35 cellular contexts compared by ENCODE assay signal in the genomic region with DNA sequence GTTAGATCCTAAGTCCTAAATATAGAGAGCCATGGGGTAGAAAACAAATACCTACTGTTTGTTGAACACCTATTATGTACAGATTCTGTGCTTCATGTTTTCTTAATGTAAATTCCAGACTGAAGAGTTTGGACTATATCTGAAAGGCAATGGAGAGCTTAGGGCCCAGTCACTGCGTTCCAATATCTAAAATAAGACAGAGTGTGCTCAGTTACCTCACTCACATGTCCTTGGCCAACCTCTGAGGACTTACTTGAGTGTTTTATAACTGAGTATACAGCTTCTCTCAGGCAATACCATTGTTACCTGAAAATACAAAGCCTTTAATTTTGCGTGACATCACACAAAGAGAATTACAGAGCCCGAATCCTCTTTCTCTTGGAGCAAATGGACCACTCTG. TPM values are rescaled to one million over a fixed set of nuclear protein-coding genes. Genes with fewer than 3 reads are reported as not detected.
"Had no signal": no experiment of that assay in that cellular context is flagged by ENCODE, and none has a peak within 500 bp of the region (broad histone marks: within the 10 kb centered on the region; RNA-seq: fewer than 3 reads in every experiment).

No MANE protein-coding gene starts in this region.

- H3K27ac ChIP-seq: brain microvascular endothelial cell, esophagus muscularis mucosa, foreskin keratinocyte, gastrocnemius medialis had no signal

- H3K9me3 Mint-ChIP-seq: activated CD4-positive, alpha-beta memory T cell treated with anti-CD3 and anti-CD28 coated beads for 36 hours; activated CD4-positive, alpha-beta T cell treated with anti-CD3 and anti-CD28 coated beads, Interleukin-2, amount 10 ng/mL, durations not matched to agents 24 days and 14 days; activated naive CD4-positive, alpha-beta T cell treated with anti-CD3 and anti-CD28 coated beads for 36 hours; activated naive CD4-positive, alpha-beta T cell treated with anti-CD3 and anti-CD28 coated beads, Interleukin-2, amount 50 U/mL, for 24 hours; activated naive CD8-positive, alpha-beta T cell treated with anti-CD3 and anti-CD28 coated beads for 36 hours; activated naive CD8-positive, alpha-beta T cell treated with anti-CD3 and anti-CD28 coated beads, Interleukin-2, amount 50 U/mL, for 24 hours; activated T-helper 1 cell treated with anti-CD3 and anti-CD28 coated beads, Interleukin-12 subunit alpha, Interleukin-12 subunit beta, Interleukin-2, Interleukin-4 antibody, amounts not matched to agents 30 ng/mL and 10 ng/mL and 1 ng/mL, durations not matched to agents 14 hours and 24 hours and 36 hours; activated T-helper 2 cell treated with anti-CD3 and anti-CD28 coated beads, Interferon-gamma antibody, Interleukin-2, Interleukin-4, amounts not matched to agents 10 μg/mL and 5 μg/mL and 100 μg/mL, durations not matched to agents 14 hours and 24 hours and 36 hours; effector memory CD8-positive, alpha-beta T cell had no signal

- H3K4me1 Mint-ChIP-seq: activated CD4-positive, alpha-beta T cell treated with anti-CD3 and anti-CD28 coated beads for 36 hours; activated CD4-positive, alpha-beta T cell treated with anti-CD3 and anti-CD28 coated beads, Interleukin-2, amount 10 ng/mL, durations not matched to agents 24 days and 14 days; activated CD8-positive, alpha-beta memory T cell treated with anti-CD3 and anti-CD28 coated beads, Interleukin-2, amount 10 ng/mL, durations not matched to agents 7 days and 5 days; activated naive CD4-positive, alpha-beta T cell treated with anti-CD3 and anti-CD28 coated beads, Interleukin-2, amount 50 U/mL, for 24 hours; activated naive CD8-positive, alpha-beta T cell treated with anti-CD3 and anti-CD28 coated beads for 36 hours; activated naive CD8-positive, alpha-beta T cell treated with anti-CD3 and anti-CD28 coated beads, Interleukin-2, amount 50 U/mL, for 24 hours; T-helper 17 cell had no signal

- H3K27me3 ChIP-seq: brain microvascular endothelial cell, esophagus muscularis mucosa, foreskin keratinocyte, gastrocnemius medialis had no signal

- H3K36me3 ChIP-seq: adrenal gland, brain microvascular endothelial cell, esophagus muscularis mucosa, gastrocnemius medialis had no signal

- H3K27me3 Mint-ChIP-seq: activated CD4-positive, alpha-beta memory T cell treated with anti-CD3 and anti-CD28 coated beads for 36 hours; activated CD4-positive, alpha-beta T cell treated with anti-CD3 and anti-CD28 coated beads for 36 hours; activated CD4-positive, alpha-beta T cell treated with anti-CD3 and anti-CD28 coated beads, Interleukin-2, amount 10 ng/mL, durations not matched to agents 24 days and 14 days; activated CD8-positive, alpha-beta memory T cell treated with anti-CD3 and anti-CD28 coated beads, Interleukin-2, amount 10 ng/mL, durations not matched to agents 7 days and 5 days; activated naive CD4-positive, alpha-beta T cell treated with anti-CD3 and anti-CD28 coated beads, Interleukin-2, amount 50 U/mL, for 24 hours; activated naive CD8-positive, alpha-beta T cell treated with anti-CD3 and anti-CD28 coated beads for 36 hours; activated naive CD8-positive, alpha-beta T cell treated with anti-CD3 and anti-CD28 coated beads, Interleukin-2, amount 50 U/mL, for 24 hours; effector memory CD8-positive, alpha-beta T cell; T-helper 17 cell had no signal

- ATAC-seq: activated CD4-positive, alpha-beta T cell treated with anti-CD3 and anti-CD28 coated beads for 36 hours; activated CD8-positive, alpha-beta memory T cell treated with anti-CD3 and anti-CD28 coated beads, Interleukin-2, amount 10 ng/mL, durations not matched to agents 7 days and 5 days; activated CD8-positive, alpha-beta T cell treated with anti-CD3 and anti-CD28 coated beads, Interleukin-2, amount 10 ng/mL, durations not matched to agents 7 days and 5 days; activated naive CD8-positive, alpha-beta T cell treated with anti-CD3 and anti-CD28 coated beads, Interleukin-2, amount 50 U/mL, for 24 hours; effector memory CD8-positive, alpha-beta T cell; foreskin keratinocyte; T-helper 17 cell had no signal

- H3K9me3 ChIP-seq: adrenal gland, esophagus muscularis mucosa, gastrocnemius medialis had no signal

- H3K4me1 ChIP-seq: esophagus muscularis mucosa, foreskin keratinocyte, gastrocnemius medialis had no signal

- H3K4me3 Mint-ChIP-seq: activated CD4-positive, alpha-beta memory T cell treated with anti-CD3 and anti-CD28 coated beads for 36 hours; activated CD4-positive, alpha-beta T cell treated with anti-CD3 and anti-CD28 coated beads for 36 hours; activated CD4-positive, alpha-beta T cell treated with anti-CD3 and anti-CD28 coated beads, Interleukin-2, amount 10 ng/mL, durations not matched to agents 24 days and 14 days; activated CD8-positive, alpha-beta memory T cell treated with anti-CD3 and anti-CD28 coated beads, Interleukin-2, amount 10 ng/mL, durations not matched to agents 7 days and 5 days; activated CD8-positive, alpha-beta T cell treated with anti-CD3 and anti-CD28 coated beads, Interleukin-2, amount 10 ng/mL, durations not matched to agents 7 days and 5 days; activated naive CD4-positive, alpha-beta T cell treated with anti-CD3 and anti-CD28 coated beads for 36 hours; activated naive CD4-positive, alpha-beta T cell treated with anti-CD3 and anti-CD28 coated beads, Interleukin-2, amount 50 U/mL, for 24 hours; activated naive CD8-positive, alpha-beta T cell treated with anti-CD3 and anti-CD28 coated beads for 36 hours; activated naive CD8-positive, alpha-beta T cell treated with anti-CD3 and anti-CD28 coated beads, Interleukin-2, amount 50 U/mL, for 24 hours; activated T-helper 1 cell treated with anti-CD3 and anti-CD28 coated beads, Interleukin-12 subunit alpha, Interleukin-12 subunit beta, Interleukin-2, Interleukin-4 antibody, amounts not matched to agents 30 ng/mL and 10 ng/mL and 1 ng/mL, durations not matched to agents 14 hours and 24 hours and 36 hours; effector memory CD8-positive, alpha-beta T cell; T-helper 17 cell had no signal

- DNase-seq: activated CD4-positive, alpha-beta memory T cell treated with anti-CD3 and anti-CD28 coated beads for 36 hours; activated CD4-positive, alpha-beta T cell treated with anti-CD3 and anti-CD28 coated beads for 36 hours; activated CD4-positive, alpha-beta T cell treated with anti-CD3 and anti-CD28 coated beads, Interleukin-2, amount 10 ng/mL, durations not matched to agents 24 days and 14 days; activated CD4-positive, CD25-positive, alpha-beta regulatory T cell; activated CD4-positive, CD25-positive, alpha-beta regulatory T cell treated with anti-CD3 and anti-CD28 coated beads, Interleukin-2, amount 50 U/mL, for 72 hours; activated CD8-positive, alpha-beta memory T cell treated with anti-CD3 and anti-CD28 coated beads, Interleukin-2, amount 10 ng/mL, durations not matched to agents 7 days and 5 days; activated CD8-positive, alpha-beta memory T cell treated with anti-CD3 and anti-CD28 coated beads, Interleukin-2, amount 50 U/mL, for 4 hours; activated CD8-positive, alpha-beta T cell treated with anti-CD3 and anti-CD28 coated beads, Interleukin-2, amount 10 ng/mL, durations not matched to agents 7 days and 5 days; activated effector memory CD4-positive, alpha-beta T cell treated with anti-CD3 and anti-CD28 coated beads, Interleukin-2, amount 50 U/mL, for 16 hours; activated naive CD4-positive, alpha-beta T cell treated with anti-CD3 and anti-CD28 coated beads for 36 hours; activated naive CD8-positive, alpha-beta T cell treated with anti-CD3 and anti-CD28 coated beads for 36 hours; activated naive CD8-positive, alpha-beta T cell treated with anti-CD3 and anti-CD28 coated beads, Interleukin-2, amount 50 U/mL, for 24 hours; activated T-cell treated with anti-CD3 and anti-CD28 coated beads, Interleukin-2, amount 50 U/mL, for 1 hour; activated T-cell treated with anti-CD3 and anti-CD28 coated beads, Interleukin-2, amount 50 U/mL, for 48 hours; amygdala; aorta; brain microvascular endothelial cell; caudate nucleus; cortex of kidney; dermis blood vessel endothelial cell; effector CD4-positive, alpha-beta T cell; effector memory CD8-positive, alpha-beta T cell; erythroblast; foreskin keratinocyte; gastrocnemius medialis; glutamatergic neuron; T-helper 1 cell; T-helper 17 cell had no signal

- H3K4me3 ChIP-seq: adrenal gland, esophagus muscularis mucosa, gastrocnemius medialis had no signal

- H3K36me3 Mint-ChIP-seq: activated CD4-positive, alpha-beta memory T cell treated with anti-CD3 and anti-CD28 coated beads for 36 hours; activated CD8-positive, alpha-beta memory T cell treated with anti-CD3 and anti-CD28 coated beads, Interleukin-2, amount 10 ng/mL, durations not matched to agents 7 days and 5 days; activated naive CD4-positive, alpha-beta T cell treated with anti-CD3 and anti-CD28 coated beads, Interleukin-2, amount 50 U/mL, for 24 hours; activated naive CD8-positive, alpha-beta T cell treated with anti-CD3 and anti-CD28 coated beads for 36 hours had no signal

- H3K27ac Mint-ChIP-seq: activated CD4-positive, alpha-beta memory T cell treated with anti-CD3 and anti-CD28 coated beads for 36 hours; activated CD4-positive, alpha-beta T cell treated with anti-CD3 and anti-CD28 coated beads for 36 hours; activated CD4-positive, alpha-beta T cell treated with anti-CD3 and anti-CD28 coated beads, Interleukin-2, amount 10 ng/mL, durations not matched to agents 24 days and 14 days; activated CD8-positive, alpha-beta memory T cell treated with anti-CD3 and anti-CD28 coated beads, Interleukin-2, amount 10 ng/mL, durations not matched to agents 7 days and 5 days; activated CD8-positive, alpha-beta T cell treated with anti-CD3 and anti-CD28 coated beads, Interleukin-2, amount 10 ng/mL, durations not matched to agents 7 days and 5 days; activated naive CD4-positive, alpha-beta T cell treated with anti-CD3 and anti-CD28 coated beads for 36 hours; activated naive CD4-positive, alpha-beta T cell treated with anti-CD3 and anti-CD28 coated beads, Interleukin-2, amount 50 U/mL, for 24 hours; activated naive CD8-positive, alpha-beta T cell treated with anti-CD3 and anti-CD28 coated beads for 36 hours; activated naive CD8-positive, alpha-beta T cell treated with anti-CD3 and anti-CD28 coated beads, Interleukin-2, amount 50 U/mL, for 24 hours; activated T-helper 1 cell treated with anti-CD3 and anti-CD28 coated beads, Interleukin-12 subunit alpha, Interleukin-12 subunit beta, Interleukin-2, Interleukin-4 antibody, amounts not matched to agents 30 ng/mL and 10 ng/mL and 1 ng/mL, durations not matched to agents 14 hours and 24 hours and 36 hours; activated T-helper 2 cell treated with anti-CD3 and anti-CD28 coated beads, Interferon-gamma antibody, Interleukin-2, Interleukin-4, amounts not matched to agents 10 μg/mL and 5 μg/mL and 100 μg/mL, durations not matched to agents 14 hours and 24 hours and 36 hours; effector memory CD8-positive, alpha-beta T cell; T-helper 17 cell had no signal

RNA-seq across cellular contexts. Expression of a gene that starts 53.2 kb away (rescaled TPM):
- total RNA-seq: activated CD4-positive, alpha-beta memory T cell treated with anti-CD3 and anti-CD28 coated beads for 36 hours; activated CD4-positive, alpha-beta T cell treated with anti-CD3 and anti-CD28 coated beads for 36 hours; activated CD4-positive, alpha-beta T cell treated with anti-CD3 and anti-CD28 coated beads, Interleukin-2, amount 10 ng/mL, durations not matched to agents 24 days and 14 days; activated CD8-positive, alpha-beta memory T cell treated with anti-CD3 and anti-CD28 coated beads for 36 hours; activated CD8-positive, alpha-beta memory T cell treated with anti-CD3 and anti-CD28 coated beads, Interleukin-2, amount 10 ng/mL, durations not matched to agents 7 days and 5 days; activated CD8-positive, alpha-beta T cell treated with anti-CD3 and anti-CD28 coated beads, Interleukin-2, amount 10 ng/mL, durations not matched to agents 7 days and 5 days; activated naive CD4-positive, alpha-beta T cell treated with anti-CD3 and anti-CD28 coated beads for 36 hours; activated naive CD8-positive, alpha-beta T cell treated with anti-CD3 and anti-CD28 coated beads for 36 hours; activated T-helper 1 cell treated with anti-CD3 and anti-CD28 coated beads, Interleukin-12 subunit alpha, Interleukin-12 subunit beta, Interleukin-2, Interleukin-4 antibody, amounts not matched to agents 30 ng/mL and 10 ng/mL and 1 ng/mL, durations not matched to agents 14 hours and 24 hours and 36 hours; activated T-helper 2 cell treated with anti-CD3 and anti-CD28 coated beads, Interferon-gamma antibody, Interleukin-2, Interleukin-4, amounts not matched to agents 10 μg/mL and 5 μg/mL and 100 μg/mL, durations not matched to agents 14 hours and 24 hours and 36 hours; chondrocyte; foreskin keratinocyte had no signal
- polyA plus RNA-seq: foreskin keratinocyte had no signal
